10 cellular contexts compared by ENCODE assay signal in the genomic region with DNA sequence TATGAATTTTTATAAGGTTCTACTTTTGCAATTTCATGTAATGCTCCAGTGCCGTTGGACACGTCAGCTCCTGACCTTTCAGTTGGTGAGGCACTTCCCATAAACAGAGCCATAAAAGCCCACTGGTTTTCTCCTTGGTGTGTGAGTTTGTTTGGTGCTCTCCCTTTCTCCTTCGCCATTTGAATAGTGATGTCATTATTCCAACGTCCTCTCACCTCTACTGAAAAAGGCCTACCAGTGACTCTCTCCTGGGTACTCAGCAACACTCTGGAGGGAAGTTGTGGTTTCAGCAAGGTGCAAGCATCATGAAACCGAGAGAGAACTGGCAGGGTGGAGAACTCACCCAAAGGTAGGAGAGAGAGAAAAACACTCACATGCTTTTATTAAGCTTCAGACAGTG. TPM values are rescaled to one million over a fixed set of nuclear protein-coding genes. Genes with fewer than 3 reads are reported as not detected.
A peak's percentile ranks its signal among the peaks of the same experiment; 100 is the strongest.
DNase-seq lines count a peak whose midpoint lies in the region; ATAC-seq and TF ChIP-seq lines count a peak whose summit lies in the region.
"Had no signal": no experiment of that assay in that cellular context is flagged by ENCODE, and none has a peak within 500 bp of the region (broad histone marks: within the 10 kb centered on the region; RNA-seq: fewer than 3 reads in every experiment).

No MANE protein-coding gene starts in this region.

- H3K27ac Mint-ChIP-seq in activated naive CD8-positive, alpha-beta T cell treated with anti-CD3 and anti-CD28 coated beads for 36 hours = peak overlapping the region; percentile 56

- peaks cover 21% of the 10 kb centered on the region for H3K27me3 Mint-ChIP-seq in activated naive CD8-positive, alpha-beta T cell treated with anti-CD3 and anti-CD28 coated beads for 36 hours

- ATAC-seq in GM19455 (IDR thresholded peaks at IDR 0.05; ENCODE audit: unreplicated experiment) (peak; percentile 55), HG03280 (IDR thresholded peaks at IDR 0.05; ENCODE audit: unreplicated experiment) (peak; percentile 72)

- H3K36me3 Mint-ChIP-seq in activated naive CD8-positive, alpha-beta T cell treated with anti-CD3 and anti-CD28 coated beads for 36 hours = no peaks in the 10 kb centered on the region

- no peak for TF ChIP-seq CTCF in GM13976 (IDR thresholded peaks at IDR 0.05; ENCODE audit: borderline replicate concordance, control extremely low read depth, extremely low read depth, insufficient read depth, missing control alignments)

- H3K9me3 Mint-ChIP-seq in activated naive CD8-positive, alpha-beta T cell treated with anti-CD3 and anti-CD28 coated beads for 36 hours = no peaks in the 10 kb centered on the region
- H3K9me3 Mint-ChIP-seq: neural crest cell had no signal

- H3K4me3 Mint-ChIP-seq in activated naive CD8-positive, alpha-beta T cell treated with anti-CD3 and anti-CD28 coated beads for 36 hours = peak overlapping the region; percentile 9
- H3K4me3 Mint-ChIP-seq: neural crest cell had no signal

- DNase-seq in GM13976 (ENCODE audit: low spot score) (peak; percentile 60), medulla oblongata (ENCODE audit: extremely low spot score) (no peak), HPDE6-E6E7 (ENCODE audit: extremely low spot score) (no peak), NCI-H69 (lab: John Stamatoyannopoulos, UW) (no peak), NCI-H2196 treated with DMSO at 0.1 percent for 48 hours (lab: John Stamatoyannopoulos, UW; ENCODE audit: unreplicated experiment) (no peak)
- peak; percentile 67 for DNase-seq in activated naive CD8-positive, alpha-beta T cell treated with anti-CD3 and anti-CD28 coated beads for 36 hours
- DNase-seq: NCI-H2029 treated with DMSO at 0.1 percent for 48 hours had no signal

- H3K4me1 Mint-ChIP-seq in activated naive CD8-positive, alpha-beta T cell treated with anti-CD3 and anti-CD28 coated beads for 36 hours = peaks cover 40% of the 10 kb centered on the region
- H3K4me1 Mint-ChIP-seq: neural crest cell had no signal

- in situ Hi-C loops in GM13976 (cut with MboI; ENCODE audit: low sequenced_read_pairs, unreplicated experiment) = no loop called here

RNA-seq across cellular contexts. Expression of gene HNF1B, which starts 29.6 kb away (rescaled TPM):
- total RNA-seq in activated naive CD8-positive, alpha-beta T cell treated with anti-CD3 and anti-CD28 coated beads for 36 hours = 1 to 10 TPM; 2.3 to 3.2 TPM
- total RNA-seq: neural crest cell had no signal

Comparison
In these comparisons a context has a peak if more than half of its experiments do, and no peak if none do; other contexts are left out.
1. DNase-seq: peak in GM13976 (single experiment) and activated naive CD8-positive, alpha-beta T cell treated with anti-CD3 and anti-CD28 coated beads for 36 hours (single experiment); none in medulla oblongata (single experiment), HPDE6-E6E7 (single experiment), NCI-H69 (single experiment) and NCI-H2196 treated with DMSO at 0.1 percent for 48 hours (single experiment).